ENCODE assay signal across 35 cellular contexts in genomic region chr12:68048648-68049297, GRCh38. TPM values are rescaled to one million over a fixed set of nuclear protein-coding genes. Genes with fewer than 3 reads are reported as not detected.
"Had no signal": no experiment of that assay in that cellular context is flagged by ENCODE, and none has a peak within 500 bp of the region (broad histone marks: within the 10 kb centered on the region; RNA-seq: fewer than 3 reads in every experiment).

No MANE protein-coding gene starts in this region.

- H3K9me2 ChIP-seq: SK-N-SH had no signal

- H3K9ac ChIP-seq: SK-N-SH had no signal

- H3K36me3 ChIP-seq: adrenal gland, breast epithelium, SJSA1 had no signal

- H3K9me3 ChIP-seq: adrenal gland, body of pancreas, breast epithelium, SJSA1, SK-N-SH had no signal

- H3K4me1 ChIP-seq: adrenal gland, body of pancreas, breast epithelium, SJSA1 had no signal

- DNase-seq: activated B cell treated with CpG ODN at 0.5 μM for 24 hours; activated CD4-positive, alpha-beta memory T cell treated with anti-CD3 and anti-CD28 coated beads for 36 hours; activated CD4-positive, alpha-beta T cell treated with anti-CD3 and anti-CD28 coated beads for 4 hours; activated CD4-positive, alpha-beta T cell treated with anti-CD3 and anti-CD28 coated beads, Interleukin-2, amount 50 U/mL, for 1 hour; activated CD4-positive, CD25-positive, alpha-beta regulatory T cell treated with anti-CD3 and anti-CD28 coated beads, Interleukin-2, amount 50 U/mL, for 72 hours; activated CD8-positive, alpha-beta memory T cell treated with anti-CD3 and anti-CD28 coated beads, Interleukin-2, amount 50 U/mL, for 4 hours; activated gamma-delta T cell treated with Interleukin-2 at 50 U/mL for 16 hours; activated naive CD4-positive, alpha-beta T cell treated with anti-CD3 and anti-CD28 coated beads for 36 hours; activated T-cell treated with anti-CD3 and anti-CD28 coated beads for 4 hours; activated T-cell treated with anti-CD3 and anti-CD28 coated beads, Interleukin-2, amount 50 U/mL, for 4 hours; adrenal gland; body of pancreas; KG1; MM.1S; MV-4-11; NCI-H1092; NCI-H1436 treated with DMSO at 0.1 percent for 48 hours; NCI-H1694 treated with DMSO at 0.1 percent for 48 hours; NCI-H2029; NCI-H345; NCI-H524 treated with DMSO at 0.1 percent for 48 hours; RPMI8226; SHP77 treated with DMSO at 0.1 percent for 48 hours; SK-N-SH; T-cell; T-helper 2 cell; T-helper 9 cell had no signal

- H3K4me3 ChIP-seq: adrenal gland, body of pancreas, breast epithelium, SJSA1 had no signal

- H3K27me3 ChIP-seq: adrenal gland, body of pancreas, breast epithelium, SJSA1 had no signal

- ATAC-seq: activated naive CD4-positive, alpha-beta T cell treated with anti-CD3 and anti-CD28 coated beads, Interleukin-2, amount 50 U/mL, for 72 hours; activated T-cell treated with anti-CD3 and anti-CD28 coated beads, Interleukin-2, amount 50 U/mL, for 4 hours; body of pancreas; Panc1; T-cell had no signal

- H3K4me2 ChIP-seq: SK-N-SH had no signal

- H3K27ac ChIP-seq: adrenal gland, body of pancreas, breast epithelium, SJSA1, VCaP had no signal

RNA-seq across cellular contexts. Expression of gene IFNG-AS1, which starts 59.5 kb away (rescaled TPM):
- total RNA-seq: astrocyte, body of pancreas, LHCN-M2, NCI-H460, SJSA1 had no signal
- polyA plus RNA-seq: adrenal gland, SK-N-SH had no signal
